33 cellular contexts compared by ENCODE assay signal in genomic region chr10:44766601-44767000, GRCh38.
"Had no signal": no experiment of that assay in that cellular context is flagged by ENCODE, and none has a peak within 500 bp of the region (broad histone marks: within the 10 kb centered on the region; RNA-seq: fewer than 3 reads in every experiment).

No MANE protein-coding gene starts in this region.

- H3K4me1 Mint-ChIP-seq: activated CD4-positive, alpha-beta T cell treated with anti-CD3 and anti-CD28 coated beads, Interleukin-2, amount 10 ng/mL, durations not matched to agents 24 days and 14 days; activated naive CD4-positive, alpha-beta T cell treated with anti-CD3 and anti-CD28 coated beads, Interleukin-2, amount 50 U/mL, for 24 hours; activated naive CD8-positive, alpha-beta T cell treated with anti-CD3 and anti-CD28 coated beads, Interleukin-2, amount 10 ng/mL, durations not matched to agents 7 days and 5 days; central memory CD8-positive, alpha-beta T cell had no signal

- H3K27me3 ChIP-seq: ascending aorta, cardiac muscle cell, MG63, Peyer's patch, SJSA1 had no signal

- H3K27ac ChIP-seq: ascending aorta, cardiac muscle cell, Peyer's patch, SJSA1 had no signal

- H3K4me1 ChIP-seq: Peyer's patch, SJSA1 had no signal

- H3K27ac Mint-ChIP-seq: activated CD4-positive, alpha-beta T cell treated with anti-CD3 and anti-CD28 coated beads, Interleukin-2, amount 10 ng/mL, durations not matched to agents 24 days and 14 days; activated CD8-positive, alpha-beta T cell treated with anti-CD3 and anti-CD28 coated beads for 36 hours; activated naive CD4-positive, alpha-beta T cell treated with anti-CD3 and anti-CD28 coated beads, Interleukin-2, amount 50 U/mL, for 24 hours; activated naive CD8-positive, alpha-beta T cell treated with anti-CD3 and anti-CD28 coated beads, Interleukin-2, amount 10 ng/mL, durations not matched to agents 7 days and 5 days; activated T-cell treated with anti-CD3 and anti-CD28 coated beads, Interleukin-2, amount 50 U/mL, for 24 hours; activated T-helper 2 cell treated with anti-CD3 and anti-CD28 coated beads, Interferon-gamma antibody, Interleukin-2, Interleukin-4, amounts not matched to agents 10 μg/mL and 5 μg/mL and 100 μg/mL, durations not matched to agents 14 hours and 24 hours and 36 hours; T-helper 1 cell treated with Interleukin-12 subunit alpha and Interleukin-12 subunit beta and Interleukin-4 antibody, amounts not matched to agents 30 μg/mL and 1 μg/mL, for 36 hours; T-helper 2 cell treated with Interferon-gamma antibody and Interleukin-4, amounts not matched to agents 5 μg/mL and 100 μg/mL, for 36 hours had no signal

- H3K9me3 ChIP-seq: ascending aorta, MG63, Peyer's patch, SJSA1, SK-N-SH had no signal

- H3K4me3 ChIP-seq: ascending aorta, cardiac muscle cell, MG63, Peyer's patch, SJSA1 had no signal

- H3K9me3 Mint-ChIP-seq: activated CD4-positive, alpha-beta T cell treated with anti-CD3 and anti-CD28 coated beads, Interleukin-2, amount 10 ng/mL, durations not matched to agents 24 days and 14 days; activated CD8-positive, alpha-beta T cell treated with anti-CD3 and anti-CD28 coated beads for 36 hours; activated naive CD4-positive, alpha-beta T cell treated with anti-CD3 and anti-CD28 coated beads, Interleukin-2, amount 50 U/mL, for 24 hours; activated naive CD8-positive, alpha-beta T cell treated with anti-CD3 and anti-CD28 coated beads, Interleukin-2, amount 10 ng/mL, durations not matched to agents 7 days and 5 days; activated T-cell treated with anti-CD3 and anti-CD28 coated beads, Interleukin-2, amount 50 U/mL, for 24 hours; activated T-helper 2 cell treated with anti-CD3 and anti-CD28 coated beads, Interferon-gamma antibody, Interleukin-2, Interleukin-4, amounts not matched to agents 10 μg/mL and 5 μg/mL and 100 μg/mL, durations not matched to agents 14 hours and 24 hours and 36 hours; T-helper 1 cell treated with Interleukin-12 subunit alpha and Interleukin-12 subunit beta and Interleukin-4 antibody, amounts not matched to agents 30 μg/mL and 1 μg/mL, for 36 hours; T-helper 2 cell treated with Interferon-gamma antibody and Interleukin-4, amounts not matched to agents 5 μg/mL and 100 μg/mL, for 36 hours had no signal

- H3K9me2 ChIP-seq: SK-N-SH had no signal

- H3K4me3 Mint-ChIP-seq: activated CD4-positive, alpha-beta T cell treated with anti-CD3 and anti-CD28 coated beads, Interleukin-2, amount 10 ng/mL, durations not matched to agents 24 days and 14 days; activated CD8-positive, alpha-beta T cell treated with anti-CD3 and anti-CD28 coated beads for 36 hours; activated naive CD4-positive, alpha-beta T cell treated with anti-CD3 and anti-CD28 coated beads, Interleukin-2, amount 50 U/mL, for 24 hours; activated naive CD8-positive, alpha-beta T cell treated with anti-CD3 and anti-CD28 coated beads, Interleukin-2, amount 10 ng/mL, durations not matched to agents 7 days and 5 days; activated T-cell treated with anti-CD3 and anti-CD28 coated beads, Interleukin-2, amount 50 U/mL, for 24 hours; central memory CD8-positive, alpha-beta T cell; T-helper 1 cell treated with Interleukin-12 subunit alpha and Interleukin-12 subunit beta and Interleukin-4 antibody, amounts not matched to agents 30 μg/mL and 1 μg/mL, for 36 hours; T-helper 2 cell treated with Interferon-gamma antibody and Interleukin-4, amounts not matched to agents 5 μg/mL and 100 μg/mL, for 36 hours had no signal

- DNase-seq: activated CD4-positive, alpha-beta T cell treated with anti-CD3 and anti-CD28 coated beads, Interleukin-2, amount 50 U/mL, for 4 hours; activated CD8-positive, alpha-beta T cell treated with anti-CD3 and anti-CD28 coated beads for 36 hours; activated gamma-delta T cell; activated naive CD4-positive, alpha-beta T cell treated with Interleukin-2 at 50 U/mL for 16 hours; activated naive CD8-positive, alpha-beta T cell treated with anti-CD3 and anti-CD28 coated beads, Interleukin-2, amount 10 ng/mL, durations not matched to agents 7 days and 5 days; activated T-cell treated with anti-CD3 and anti-CD28 coated beads, Interleukin-2, amount 50 U/mL, for 24 hours; amygdala; Karpas-422; MG63; NCI-H1048; NCI-H1105 treated with DMSO at 0.1 percent for 48 hours; NCI-H1436; NCI-H1694; NCI-H1930; NCI-H2081 treated with DMSO at 0.1 percent for 48 hours; NCI-H226; NCI-H446 treated with DMSO at 0.1 percent for 48 hours; NCI-H524; NCI-H69; PC-3; Peyer's patch; RPMI8226; SHP77 treated with DMSO at 0.1 percent for 48 hours; SK-N-SH had no signal

- H3K36me3 Mint-ChIP-seq: activated naive CD4-positive, alpha-beta T cell treated with anti-CD3 and anti-CD28 coated beads, Interleukin-2, amount 50 U/mL, for 24 hours; activated naive CD8-positive, alpha-beta T cell treated with anti-CD3 and anti-CD28 coated beads, Interleukin-2, amount 10 ng/mL, durations not matched to agents 7 days and 5 days had no signal

- H3K36me3 ChIP-seq: ascending aorta, cardiac muscle cell, MG63, Peyer's patch, SJSA1 had no signal

- H3K9ac ChIP-seq: SK-N-SH had no signal

- H3K4me2 ChIP-seq: SK-N-SH had no signal
